ENCODE assay signal across 1 cellular context in the genomic region with DNA sequence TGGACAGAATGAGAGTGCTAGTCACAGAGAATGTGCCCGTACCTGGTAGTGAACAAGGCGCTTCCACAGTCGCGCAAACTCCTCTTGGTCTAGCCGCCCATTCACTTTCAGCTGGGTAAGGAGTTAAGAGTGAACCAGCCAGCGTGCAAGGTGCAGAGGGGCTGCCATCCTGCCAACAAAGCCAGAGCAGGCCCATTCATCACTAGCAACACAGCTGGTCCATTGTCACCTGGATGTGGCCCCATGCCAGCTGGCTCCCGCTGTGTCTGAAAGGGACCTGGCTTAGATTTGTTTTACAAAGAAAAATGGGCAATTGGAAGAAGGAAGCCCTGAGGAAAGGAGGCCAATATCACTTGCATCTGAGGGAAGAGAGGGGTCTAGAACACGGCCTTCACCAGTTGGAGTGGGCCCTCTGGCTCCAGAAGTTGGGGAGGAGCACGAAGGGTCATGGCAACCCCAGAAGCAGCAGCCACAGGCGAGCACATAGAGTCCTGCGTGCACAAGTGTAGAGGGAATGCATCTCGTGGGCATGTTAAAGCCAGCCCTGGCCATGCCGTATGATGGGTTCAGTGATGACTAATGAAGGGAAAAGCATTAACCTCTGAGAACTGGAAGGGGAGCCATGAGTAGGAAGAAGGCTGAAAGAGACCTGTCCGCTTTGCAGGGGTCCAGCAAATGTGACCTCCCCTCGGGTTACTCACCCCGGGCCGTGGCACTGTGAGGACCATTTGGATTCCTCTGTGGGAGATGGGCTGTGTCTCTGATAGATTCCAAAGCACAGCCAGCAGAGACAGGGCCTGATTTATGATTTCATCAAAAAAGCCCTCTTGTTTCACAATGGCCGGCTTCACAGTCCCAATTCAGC.
TF ChIP-seq lines count a peak whose summit lies in the region.

No MANE protein-coding gene starts in this region.

TF ChIP-seq in IMR-90, 13 proteins besides CTCF, POLR2A, EP300 and RAD21 (continued from another document):
- TF ChIP-seq MXI1 (IDR thresholded peaks at IDR 0.05; ENCODE audit: borderline replicate concordance, low read depth, low read length) (no peak), MAFK (IDR thresholded peaks at IDR 0.05; ENCODE audit: low read depth, low read length) (no peak), CEBPB (IDR thresholded peaks at IDR 0.05; ENCODE audit: low read depth, low read length) (no peak)
- TF ChIP-seq, protein P1, sequence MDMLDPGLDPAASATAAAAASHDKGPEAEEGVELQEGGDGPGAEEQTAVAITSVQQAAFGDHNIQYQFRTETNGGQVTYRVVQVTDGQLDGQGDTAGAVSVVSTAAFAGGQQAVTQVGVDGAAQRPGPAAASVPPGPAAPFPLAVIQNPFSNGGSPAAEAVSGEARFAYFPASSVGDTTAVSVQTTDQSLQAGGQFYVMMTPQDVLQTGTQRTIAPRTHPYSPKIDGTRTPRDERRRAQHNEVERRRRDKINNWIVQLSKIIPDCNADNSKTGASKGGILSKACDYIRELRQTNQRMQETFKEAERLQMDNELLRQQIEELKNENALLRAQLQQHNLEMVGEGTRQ (IDR thresholded peaks at IDR 0.05; ENCODE audit: low read depth, low read length): no peak
